Comparison of ENCODE assay signal across 14 cellular contexts in genomic region chr12:110349096-110349495, GRCh38. TPM values are rescaled to one million over a fixed set of nuclear protein-coding genes. Genes with fewer than 3 reads are reported as not detected.
DNase-seq lines count a peak whose midpoint lies in the region; ATAC-seq and TF ChIP-seq lines count a peak whose summit lies in the region.
"Had no signal": no experiment of that assay in that cellular context is flagged by ENCODE, and none has a peak within 500 bp of the region (broad histone marks: within the 10 kb centered on the region; RNA-seq: fewer than 3 reads in every experiment).

No MANE protein-coding gene starts in this region.

- H3K4me1 ChIP-seq in CD8-positive, alpha-beta T cell (ENCODE audit: insufficient read depth, low read length), result peaks cover 24% of the 10 kb centered on the region
- no peaks in the 10 kb centered on the region for H3K4me1 ChIP-seq in neural progenitor cell
- no peaks in the 10 kb centered on the region for H3K4me1 ChIP-seq in uterus

- H3K9ac ChIP-seq in neural progenitor cell, result no peak overlapping the region

- no peak for TF ChIP-seq CTCF in CD8-positive, alpha-beta T cell (IDR thresholded peaks at IDR 0.05)
- TF ChIP-seq CTCF in neural progenitor cell (IDR thresholded peaks at IDR 0.05) (no peak), uterus (IDR thresholded peaks at IDR 0.05) (no peak)

- H3K9me3 ChIP-seq in CD8-positive, alpha-beta T cell (ENCODE audit: low read length), result no peaks in the 10 kb centered on the region
- H3K9me3 ChIP-seq in neural progenitor cell (ENCODE audit: low read depth), result no peaks in the 10 kb centered on the region
- H3K9me3 ChIP-seq in uterus, result no peaks in the 10 kb centered on the region
- H3K9me3 ChIP-seq: sigmoid colon had no signal

- H3K36me3 Mint-ChIP-seq in T-helper 2 cell treated with Interferon-gamma antibody and Interleukin-4, amounts not matched to agents 5 μg/mL and 100 μg/mL, for 36 hours (ENCODE audit: low read depth), result peaks cover 44% of the 10 kb centered on the region
- H3K36me3 Mint-ChIP-seq in CD8-positive, alpha-beta T cell, result peaks cover 46% of the 10 kb centered on the region
- peaks cover 39% of the 10 kb centered on the region for H3K36me3 Mint-ChIP-seq in neural progenitor cell

- no peaks in the 10 kb centered on the region for H3K79me2 ChIP-seq in neural progenitor cell (ENCODE audit: low read depth)

- H3K36me3 ChIP-seq in CD8-positive, alpha-beta T cell (ENCODE audit: insufficient read depth, low read length), result peaks cover 35% of the 10 kb centered on the region
- H3K36me3 ChIP-seq in neural progenitor cell (peaks cover 23% of the 10 kb centered on the region), uterus (no peaks in the 10 kb centered on the region)

- H2AFZ ChIP-seq in neural progenitor cell (replicated peaks), result no peak overlapping the region

- H3K27me3 ChIP-seq in CD8-positive, alpha-beta T cell (ENCODE audit: insufficient read depth, low read length), result no peaks in the 10 kb centered on the region
- H3K27me3 ChIP-seq in neural progenitor cell (no peaks in the 10 kb centered on the region), uterus (no peaks in the 10 kb centered on the region)
- H3K27me3 ChIP-seq: sigmoid colon had no signal

- H3K27ac ChIP-seq in CD8-positive, alpha-beta T cell (ENCODE audit: low read depth, low read length), result no peak overlapping the region
- peak overlapping the region; percentile 37 for H3K27ac ChIP-seq in angular gyrus (ENCODE audit: low read depth, low read length)
- no peak overlapping the region for H3K27ac ChIP-seq in neural progenitor cell
- H3K27ac ChIP-seq in uterus, result no peak overlapping the region
- H3K27ac ChIP-seq: sigmoid colon had no signal

- no peak for TF ChIP-seq POLR2A in uterus (IDR thresholded peaks at IDR 0.05)

- peak overlapping the region; percentile 88 for H3K27ac Mint-ChIP-seq in T-helper 2 cell treated with Interferon-gamma antibody and Interleukin-4, amounts not matched to agents 5 μg/mL and 100 μg/mL, for 36 hours
- H3K27ac Mint-ChIP-seq in CD8-positive, alpha-beta T cell, result peak overlapping the region; percentile 89
- H3K27ac Mint-ChIP-seq in neural progenitor cell, result peak overlapping the region; percentile 24

- no peaks in the 10 kb centered on the region for H3K9me3 Mint-ChIP-seq in T-helper 2 cell treated with Interferon-gamma antibody and Interleukin-4, amounts not matched to agents 5 μg/mL and 100 μg/mL, for 36 hours
- H3K9me3 Mint-ChIP-seq in CD8-positive, alpha-beta T cell, result no peaks in the 10 kb centered on the region
- no peaks in the 10 kb centered on the region for H3K9me3 Mint-ChIP-seq in neural progenitor cell
- H3K9me3 Mint-ChIP-seq: brain had no signal

- peak overlapping the region; percentile 71 for H3K4me3 Mint-ChIP-seq in T-helper 2 cell treated with Interferon-gamma antibody and Interleukin-4, amounts not matched to agents 5 μg/mL and 100 μg/mL, for 36 hours
- H3K4me3 Mint-ChIP-seq in CD8-positive, alpha-beta T cell, result peak overlapping the region; percentile 53
- no peak overlapping the region for H3K4me3 Mint-ChIP-seq in neural progenitor cell
- H3K4me3 Mint-ChIP-seq: brain had no signal

- H3K4me1 Mint-ChIP-seq in T-helper 2 cell treated with Interferon-gamma antibody and Interleukin-4, amounts not matched to agents 5 μg/mL and 100 μg/mL, for 36 hours (ENCODE audit: low read depth), result peaks cover 45% of the 10 kb centered on the region
- H3K4me1 Mint-ChIP-seq in CD8-positive, alpha-beta T cell (ENCODE audit: low read depth), result peaks cover 34% of the 10 kb centered on the region
- H3K4me1 Mint-ChIP-seq in neural progenitor cell, result no peaks in the 10 kb centered on the region
- H3K4me1 Mint-ChIP-seq: brain had no signal

- no peak overlapping the region for H3K4me2 ChIP-seq in neural progenitor cell

- POLR2A ChIA-PET in CD8-positive, alpha-beta T cell (lab: Charles Lee), result no interaction called here

- H3K27me3 Mint-ChIP-seq in T-helper 2 cell treated with Interferon-gamma antibody and Interleukin-4, amounts not matched to agents 5 μg/mL and 100 μg/mL, for 36 hours (ENCODE audit: low read depth), result no peaks in the 10 kb centered on the region
- no peaks in the 10 kb centered on the region for H3K27me3 Mint-ChIP-seq in CD8-positive, alpha-beta T cell (ENCODE audit: low read depth)
- peaks cover 5% of the 10 kb centered on the region for H3K27me3 Mint-ChIP-seq in neural progenitor cell (ENCODE audit: insufficient read depth, low read depth)
- H3K27me3 Mint-ChIP-seq: brain had no signal

- peaks cover 24% of the 10 kb centered on the region for H3F3A ChIP-seq in neural progenitor cell (ENCODE audit: low read depth)

- intact Hi-C loops in CD8-positive, alpha-beta T cell (cut with DNase I, micrococcal nuclease), result no loop called here
- intact Hi-C loops in uterus (cut with DNase I; ENCODE audit: low total_unique reads), result no loop called here

- no peak for ATAC-seq in CD8-positive, alpha-beta T cell
- ATAC-seq in HG02840 (IDR thresholded peaks at IDR 0.05; ENCODE audit: low FRiP score, unreplicated experiment), result no peak
- ATAC-seq: left colon had no signal

- no peaks in the 10 kb centered on the region for H4K20me1 ChIP-seq in neural progenitor cell (ENCODE audit: low read depth)

- no peak overlapping the region for H3K4me3 ChIP-seq in CD8-positive, alpha-beta T cell (ENCODE audit: low read depth, low read length)
- H3K4me3 ChIP-seq in neural progenitor cell (no peak overlapping the region), uterus (no peak overlapping the region)
- H3K4me3 ChIP-seq: sigmoid colon had no signal

- CTCF ChIA-PET in CD8-positive, alpha-beta T cell (lab: Charles Lee), result interaction anchor here (0.9 to 2.4 kb wide), 2 partner anchors 18 to 82 kb away, joined by 3 to 14 read pairs; no protein-coding TSS in a partner anchor

- no peak for DNase-seq in T-helper 2 cell treated with Interferon-gamma antibody and Interleukin-4, amounts not matched to agents 5 μg/mL and 100 μg/mL, for 36 hours (ENCODE audit: low spot score)
- DNase-seq in T-helper 2 cell (no peak), neural progenitor cell (ENCODE audit: low spot score) (no peak), uterus (no peak)
- DNase-seq in CD8-positive, alpha-beta T cell, result no peak
- DNase-seq in central memory CD4-positive, alpha-beta T cell, result no peak
- DNase-seq: left colon, NCI-H1694, NCI-H524 treated with DMSO at 0.1 percent for 48 hours, sigmoid colon, T-helper 9 cell had no signal

RNA-seq across cellular contexts. Expression of gene ANAPC7, which starts 54.4 kb away (rescaled TPM):
- 10 to 100 TPM; 22.1 to 23.2 TPM for total RNA-seq in CD8-positive, alpha-beta T cell
- total RNA-seq in neural progenitor cell (ENCODE audit: low replicate concordance), result 89.5 and 114 TPM in 2 replicates
- total RNA-seq in uterus, result 10 to 100 TPM; 40.0 to 68.1 (median 63.5) TPM

Comparison
In these comparisons a context has a peak if more than half of its experiments do, and no peak if none do; other contexts are left out.
1. H3K27ac Mint-ChIP-seq: peak in every context shown above with its lines; median percentile 89 in CD8-positive, alpha-beta T cell; 88 in T-helper 2 cell treated with Interferon-gamma antibody and Interleukin-4, amounts not matched to agents 5 μg/mL and 100 μg/mL, for 36 hours; 24 in neural progenitor cell.